ENCODE assay signal across 8 cellular contexts in the genomic region with DNA sequence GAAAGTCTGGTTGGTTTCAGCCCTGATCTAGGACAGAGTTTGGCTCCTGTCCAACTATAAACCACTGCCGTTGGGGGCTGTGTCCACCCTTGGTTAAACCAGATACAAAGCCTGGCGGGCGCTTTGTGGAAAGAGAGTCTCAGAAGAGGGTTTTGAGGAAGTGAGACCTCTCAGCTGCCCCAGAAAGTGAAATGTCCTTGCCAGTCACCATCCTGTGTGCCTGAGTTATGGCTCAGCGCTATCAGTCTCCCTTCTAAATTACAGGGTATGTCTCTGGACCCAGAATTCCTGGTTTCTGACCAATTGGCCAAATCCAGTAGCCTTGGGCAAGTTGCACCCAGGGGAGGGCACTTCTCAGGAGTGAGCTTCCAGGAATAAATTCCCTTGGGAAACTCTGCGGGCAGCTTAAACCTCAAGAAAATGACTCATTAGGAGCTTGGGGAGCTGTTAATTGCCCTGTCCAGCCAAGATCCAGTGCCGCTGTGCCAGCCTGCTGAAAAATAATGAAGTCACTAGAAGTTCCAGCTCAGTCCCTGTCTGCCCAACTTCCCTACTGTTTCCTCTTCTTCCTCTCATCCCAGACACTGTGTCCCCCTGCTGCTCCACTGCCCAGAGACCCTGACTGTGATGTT.
DNase-seq lines count a peak whose midpoint lies in the region; ATAC-seq, FAIRE-seq and TF ChIP-seq lines count a peak whose summit lies in the region.
"Had no signal": no experiment of that assay in that cellular context is flagged by ENCODE, and none has a peak within 500 bp of the region (broad histone marks: within the 10 kb centered on the region; RNA-seq: fewer than 3 reads in every experiment).

No MANE protein-coding gene starts in this region.

- H2AFZ ChIP-seq in Karpas-422 (ENCODE audit: low read length) (no peak overlapping the region), GM12878 (ENCODE audit: control insufficient read depth, low read depth, low read length) (no peak overlapping the region)

- H3K36me3 ChIP-seq in Karpas-422 (ENCODE audit: insufficient read depth, low read length), result no peaks in the 10 kb centered on the region
- H3K36me3 ChIP-seq in GM12878 (ENCODE audit: control insufficient read depth in 2 of 2, insufficient read depth in 2 of 2, low read length in 1 of 2), result no peaks in the 10 kb centered on the region
- no peaks in the 10 kb centered on the region for H3K36me3 ChIP-seq in upper lobe of right lung
- H3K36me3 ChIP-seq in right lobe of liver, result no peaks in the 10 kb centered on the region

- H3K4me3 ChIP-seq in Karpas-422 (ENCODE audit: low read length) (no peak overlapping the region), GM12878 (no peak overlapping the region), upper lobe of right lung (no peak overlapping the region), right lobe of liver (no peak overlapping the region)

- DNase-seq in Karpas-422 (peak; percentile 68), GM12878 (ENCODE audit: low read depth, low spot score) (no peak), upper lobe of right lung (no peak), right lobe of liver (no peak), SK-N-DZ (ENCODE audit: low spot score) (no peak)
- DNase-seq in stimulated activated naive CD4-positive, alpha-beta T cell treated with Interleukin-2 at 50 U/mL for 16 hours (lab: John Stamatoyannopoulos, UW), result no peak
- DNase-seq: activated T-cell treated with anti-CD3 and anti-CD28 coated beads, Interleukin-2, amount 50 U/mL, for 24 hours had no signal

- no peaks in the 10 kb centered on the region for H4K20me1 ChIP-seq in Karpas-422 (ENCODE audit: insufficient read depth, low read depth, low read length)
- H4K20me1 ChIP-seq in GM12878 (ENCODE audit: control insufficient read depth, insufficient read depth), result no peaks in the 10 kb centered on the region

- H3K4me1 ChIP-seq in Karpas-422 (ENCODE audit: low read length) (peaks cover 21% of the 10 kb centered on the region), GM12878 (ENCODE audit: control insufficient read depth, insufficient read depth, low read length) (0 out of 2 replicates have a peak, but pooled peaks cover 5% of the 10 kb centered on the region), upper lobe of right lung (no peaks in the 10 kb centered on the region), right lobe of liver (no peaks in the 10 kb centered on the region)

- H3K27ac ChIP-seq in Karpas-422 (ENCODE audit: low read length) (no peak overlapping the region), GM12878 (ENCODE audit: control insufficient read depth, insufficient read depth) (no peak overlapping the region), upper lobe of right lung (no peak overlapping the region), right lobe of liver (no peak overlapping the region)

- ATAC-seq in GM19467 (IDR thresholded peaks at IDR 0.05; ENCODE audit: unreplicated experiment) (peak; percentile 75), GM12878 (peak; percentile 86), upper lobe of right lung (peak; percentile 20), right lobe of liver (no peak)

- in situ Hi-C loops in GM12878 (cut with MboI), result no loop called here

- intact Hi-C loops in GM12878 (cut with micrococcal nuclease; ENCODE audit: unreplicated experiment), result loop anchor here (5.0 kb wide), 2 partner anchors 225 to 800 kb away; no protein-coding TSS in a partner anchor
- intact Hi-C loops in upper lobe of right lung (cut with DNase I), result no loop called here
- intact Hi-C loops in right lobe of liver (cut with DNase I), result loop anchor here in 1 of 2 donors (10.0 kb wide), 1 partner anchor 227 kb away; no protein-coding TSS in a partner anchor

- TF ChIP-seq POLR2A in GM12878 (IDR thresholded peaks at IDR 0.05; ENCODE audit: low read depth, low read length) (no peak), right lobe of liver (IDR thresholded peaks at IDR 0.05) (no peak)

- 11% methylated on average over 6 of the region's 6 CpGs for WGBS in GM12878 (ENCODE audit: insufficient coverage, insufficient replicate concordance, low lambda C conversion rate, missing lambda C conversion rate)
- WGBS in right lobe of liver (ENCODE audit: insufficient coverage, low coverage, low lambda C conversion rate, missing lambda C conversion rate), result 49% methylated on average over 3 of the region's 6 CpGs

- H3K9me3 ChIP-seq in Karpas-422 (ENCODE audit: low read length) (no peaks in the 10 kb centered on the region), GM12878 (replicated peaks; ENCODE audit: control insufficient read depth, insufficient read depth, low read length) (no peaks in the 10 kb centered on the region; the same call in 2 of the 3 replicates), upper lobe of right lung (no peaks in the 10 kb centered on the region), right lobe of liver (no peaks in the 10 kb centered on the region)

- no peak for FAIRE-seq in GM12878 (lab: Jason Lieb, UNC)

- 0 out of 2 replicates have a peak, but pooled peaks cover 3% of the 10 kb centered on the region for H3K27me3 ChIP-seq in Karpas-422 (ENCODE audit: low read length)
- no peaks in the 10 kb centered on the region; a peak in 1 of 4 replicates for H3K27me3 ChIP-seq in GM12878 (replicated peaks in 1 of 2; ENCODE audit: control insufficient read depth in 2 of 2, insufficient read depth in 2 of 2, low read length in 1 of 2)
- H3K27me3 ChIP-seq in upper lobe of right lung, result no peaks in the 10 kb centered on the region
- H3K27me3 ChIP-seq in right lobe of liver, result no peaks in the 10 kb centered on the region

- TF ChIP-seq EP300 in GM12878 (IDR thresholded peaks at IDR 0.05; ENCODE audit: borderline replicate concordance in 1 of 2, control insufficient read depth in 1 of 2, low read depth in 2 of 2, low read length in 2 of 2), result no peak

- CTCF ChIA-PET in GM12878 (lab: Yijun Ruan, JAX), result interaction anchor here (0.6 to 4.3 kb wide), 36 partner anchors 8 to 818 kb away, joined by 3 to 65 read pairs (median 5); no protein-coding TSS in a partner anchor

- TF ChIP-seq CTCF in GM12878 (IDR thresholded peaks at IDR 0.05 in 2 of 3, conservative IDR thresholded peaks at IDR 0.05 in 1 of 3; ENCODE audit: control insufficient read depth in 2 of 3, extremely low read depth in 1 of 3, insufficient read depth in 1 of 3, low read depth in 3 of 3, low read length in 3 of 3), result no peak
- no peak for TF ChIP-seq CTCF in upper lobe of right lung (IDR thresholded peaks at IDR 0.05)
- no peak for TF ChIP-seq CTCF in right lobe of liver (IDR thresholded peaks at IDR 0.05)

- POLR2A ChIA-PET in GM12878 (lab: Charles Lee), result interaction anchor here (0.6 to 1.4 kb wide), 2 partner anchors 9 to 42 kb away, joined by 3 to 4 read pairs; no protein-coding TSS in a partner anchor

- no peak for TF ChIP-seq RAD21 in GM12878 (IDR thresholded peaks at IDR 0.05; ENCODE audit: insufficient read depth, low read depth, low read length)

- H3K9me2 ChIP-seq in Karpas-422 (replicated peaks; ENCODE audit: insufficient read depth, low read length), result no peaks in the 10 kb centered on the region

- H3K79me2 ChIP-seq in Karpas-422 (ENCODE audit: low read length), result no peaks in the 10 kb centered on the region
- H3K79me2 ChIP-seq in GM12878 (ENCODE audit: control insufficient read depth, insufficient read depth, low read length), result no peaks in the 10 kb centered on the region

- BruUV-seq in GM12878 (replicated peaks; lab: Mats Ljungman, UMichigan), result no TSS peak

- SMC1A ChIA-PET in GM12878 (lab: Charles Lee; ENCODE audit: uncharacterized antibody, unreplicated experiment), result interaction anchor here (0.7 to 2.9 kb wide), 25 partner anchors 8 to 1018 kb away, joined by 3 to 19 read pairs (median 4); no protein-coding TSS in a partner anchor

- H3K9ac ChIP-seq in Karpas-422 (ENCODE audit: low read length) (no peak overlapping the region), GM12878 (ENCODE audit: control insufficient read depth, insufficient read depth, low read length) (no peak overlapping the region)

- H3K4me2 ChIP-seq in Karpas-422 (ENCODE audit: low read depth, low read length, poor library complexity, severe bottlenecking) (peak overlapping the region; percentile 14), GM12878 (ENCODE audit: control insufficient read depth, insufficient read depth) (no peak overlapping the region)

- RAD21 ChIA-PET in GM12878 (lab: Charles Lee; ENCODE audit: unreplicated experiment), result interaction anchor here (0.9 to 3.3 kb wide), 19 partner anchors 10 to 818 kb away, joined by 3 to 19 read pairs (median 7); no protein-coding TSS in a partner anchor

TF ChIP-seq in GM12878, 131 proteins besides CTCF, POLR2A, EP300 and RAD21 (continues in another document):
- TF ChIP-seq, protein P1, sequence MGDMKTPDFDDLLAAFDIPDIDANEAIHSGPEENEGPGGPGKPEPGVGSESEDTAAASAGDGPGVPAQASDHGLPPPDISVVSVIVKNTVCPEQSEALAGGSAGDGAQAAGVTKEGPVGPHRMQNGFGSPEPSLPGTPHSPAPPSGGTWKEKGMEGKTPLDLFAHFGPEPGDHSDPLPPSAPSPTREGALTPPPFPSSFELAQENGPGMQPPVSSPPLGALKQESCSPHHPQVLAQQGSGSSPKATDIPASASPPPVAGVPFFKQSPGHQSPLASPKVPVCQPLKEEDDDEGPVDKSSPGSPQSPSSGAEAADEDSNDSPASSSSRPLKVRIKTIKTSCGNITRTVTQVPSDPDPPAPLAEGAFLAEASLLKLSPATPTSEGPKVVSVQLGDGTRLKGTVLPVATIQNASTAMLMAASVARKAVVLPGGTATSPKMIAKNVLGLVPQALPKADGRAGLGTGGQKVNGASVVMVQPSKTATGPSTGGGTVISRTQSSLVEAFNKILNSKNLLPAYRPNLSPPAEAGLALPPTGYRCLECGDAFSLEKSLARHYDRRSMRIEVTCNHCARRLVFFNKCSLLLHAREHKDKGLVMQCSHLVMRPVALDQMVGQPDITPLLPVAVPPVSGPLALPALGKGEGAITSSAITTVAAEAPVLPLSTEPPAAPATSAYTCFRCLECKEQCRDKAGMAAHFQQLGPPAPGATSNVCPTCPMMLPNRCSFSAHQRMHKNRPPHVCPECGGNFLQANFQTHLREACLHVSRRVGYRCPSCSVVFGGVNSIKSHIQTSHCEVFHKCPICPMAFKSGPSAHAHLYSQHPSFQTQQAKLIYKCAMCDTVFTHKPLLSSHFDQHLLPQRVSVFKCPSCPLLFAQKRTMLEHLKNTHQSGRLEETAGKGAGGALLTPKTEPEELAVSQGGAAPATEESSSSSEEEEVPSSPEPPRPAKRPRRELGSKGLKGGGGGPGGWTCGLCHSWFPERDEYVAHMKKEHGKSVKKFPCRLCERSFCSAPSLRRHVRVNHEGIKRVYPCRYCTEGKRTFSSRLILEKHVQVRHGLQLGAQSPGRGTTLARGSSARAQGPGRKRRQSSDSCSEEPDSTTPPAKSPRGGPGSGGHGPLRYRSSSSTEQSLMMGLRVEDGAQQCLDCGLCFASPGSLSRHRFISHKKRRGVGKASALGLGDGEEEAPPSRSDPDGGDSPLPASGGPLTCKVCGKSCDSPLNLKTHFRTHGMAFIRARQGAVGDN (IDR thresholded peaks at IDR 0.05), result no peak
- TF ChIP-seq BCL11A (IDR thresholded peaks at IDR 0.05; ENCODE audit: low read depth, low read length) (no peak), DPF2 (IDR thresholded peaks at IDR 0.05) (peak; percentile 62), LARP7 (IDR thresholded peaks at IDR 0.05) (no peak), FOXK2 (IDR thresholded peaks at IDR 0.05) (no peak), CHD4 (IDR thresholded peaks at IDR 0.05) (no peak)

Comparison
In these comparisons a context has a peak if more than half of its experiments do, and no peak if none do; other contexts are left out.
1. ATAC-seq: peak in GM19467 (single experiment), GM12878 (single experiment) and upper lobe of right lung (single experiment); none in right lobe of liver (0 of 4).